ENCODE assay signal across 1 cellular context in genomic region chr7:26620352-26620751, GRCh38.
TF ChIP-seq lines count a peak whose summit lies in the region.

No MANE protein-coding gene starts in this region.

TF ChIP-seq in H1, 55 proteins besides CTCF, POLR2A, EP300 and RAD21 (continued from another document):
- no peak for TF ChIP-seq CHD7 (IDR thresholded peaks at IDR 0.05; ENCODE audit: insufficient replicate concordance, low read length)
- TF ChIP-seq BRCA1 (IDR thresholded peaks at IDR 0.05; ENCODE audit: low read depth, low read length): no peak
- no peak for TF ChIP-seq KDM5A (IDR thresholded peaks at IDR 0.05; ENCODE audit: low read length)
- TF ChIP-seq SP1 (IDR thresholded peaks at IDR 0.05; ENCODE audit: low read depth, low read length): no peak
- TF ChIP-seq EZH2 (IDR thresholded peaks at IDR 0.05; ENCODE audit: low read depth, low read length, severe bottlenecking): no peak
- TF ChIP-seq POU5F1 (IDR thresholded peaks at IDR 0.05; ENCODE audit: low read depth, low read length): no peak
